16 cellular contexts compared by ENCODE assay signal in the genomic region with DNA sequence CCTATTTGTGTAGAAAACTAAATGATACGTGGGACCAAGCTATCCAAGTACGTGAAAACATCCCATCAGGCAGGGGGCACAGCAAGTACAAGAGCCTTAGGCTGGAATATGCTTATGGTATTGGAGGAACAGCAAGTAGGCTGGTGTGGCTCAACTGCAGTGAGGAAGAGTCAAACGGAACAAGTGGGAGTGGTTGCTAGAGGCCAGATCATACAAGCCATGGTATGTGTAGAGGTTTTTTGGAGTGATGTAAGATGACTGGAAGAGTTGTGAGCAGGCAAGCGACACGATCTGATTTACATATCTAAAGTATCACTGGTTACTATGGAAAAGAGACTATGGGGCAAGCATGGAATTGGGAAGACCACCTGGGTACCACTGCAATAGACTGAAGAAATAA. TPM values are rescaled to one million over a fixed set of nuclear protein-coding genes. Genes with fewer than 3 reads are reported as not detected.
DNase-seq lines count a peak whose midpoint lies in the region; ATAC-seq and TF ChIP-seq lines count a peak whose summit lies in the region.
"Had no signal": no experiment of that assay in that cellular context is flagged by ENCODE, and none has a peak within 500 bp of the region (broad histone marks: within the 10 kb centered on the region; RNA-seq: fewer than 3 reads in every experiment).

No MANE protein-coding gene starts in this region.

- H3K18ac ChIP-seq in mesendoderm (ENCODE audit: low read length) (no peak overlapping the region), H9 (ENCODE audit: insufficient read length, low read depth, low read length) (no peak overlapping the region)

- intact Hi-C loops in activated naive CD4-positive, alpha-beta T cell treated with anti-CD3 and anti-CD28 coated beads for 36 hours (cut with micrococcal nuclease) = no loop called here
- intact Hi-C loops in Calu3 (cut with micrococcal nuclease; ENCODE audit: unreplicated experiment) (no loop called here), activated B cell treated with CpG ODN at 0.5 μM for 24 hours (cut with micrococcal nuclease) (no loop called here)

- no peak overlapping the region for H2BK120ac ChIP-seq in mesendoderm (ENCODE audit: low read depth, low read length)
- H2BK120ac ChIP-seq in H9 (ENCODE audit: low read depth, low read length, poor library complexity, severe bottlenecking) = no peak overlapping the region

- ATAC-seq in activated naive CD4-positive, alpha-beta T cell treated with anti-CD3 and anti-CD28 coated beads, Interleukin-2, amount 50 U/mL, for 72 hours = no peak
- ATAC-seq in activated B cell treated with CpG ODN at 0.5 μM for 24 hours (ENCODE audit: low read depth) = no peak
- ATAC-seq in GM18519 (IDR thresholded peaks at IDR 0.05; ENCODE audit: low FRiP score, unreplicated experiment) = no peak
- ATAC-seq: HepG2 had no signal

- H3K36me3 Mint-ChIP-seq in activated naive CD4-positive, alpha-beta T cell treated with anti-CD3 and anti-CD28 coated beads for 36 hours (ENCODE audit: low read depth) = peaks cover 13% of the 10 kb centered on the region
- H3K36me3 Mint-ChIP-seq in activated naive CD4-positive, alpha-beta T cell treated with anti-CD3 and anti-CD28 coated beads, Interleukin-2, amount 50 U/mL, for 72 hours = peaks cover 0 to 19% of the 10 kb centered on the region in 2 donors
- H3K36me3 Mint-ChIP-seq in Calu3 (ENCODE audit: insufficient read depth, unreplicated experiment) (peaks cover 40% of the 10 kb centered on the region), activated B cell treated with CpG ODN at 0.5 μM for 24 hours (ENCODE audit: low read depth) (peaks cover 61% of the 10 kb centered on the region), H9 (ENCODE audit: insufficient read depth in 1 of 3, low read depth in 3 of 3) (peaks cover 11 to 34% (median 25%) of the 10 kb centered on the region in 3 experiments; a peak in 6 of 7 replicates)

- H3K4me3 ChIP-seq in mesendoderm (ENCODE audit: low read length) = no peak overlapping the region
- H3K4me3 ChIP-seq: MG63 had no signal

- H4K91ac ChIP-seq in H9 (ENCODE audit: insufficient read length, low read depth, low read length) = no peak overlapping the region

- H3K9me3 ChIP-seq in H9 (ENCODE audit: control insufficient read depth, low read depth, low read length) = no peaks in the 10 kb centered on the region
- H3K9me3 ChIP-seq: MG63 had no signal

- CTCF ChIA-PET in activated naive CD4-positive, alpha-beta T cell treated with anti-CD3 and anti-CD28 coated beads for 36 hours (lab: Charles Lee) = interaction anchor here (1.4 kb wide), 1 partner anchor 28 kb away, joined by 5 read pairs; a partner anchor contains a TSS
- CTCF ChIA-PET in Calu3 (lab: Charles Lee) = no interaction called here
- CTCF ChIA-PET in activated B cell treated with CpG ODN at 0.5 μM for 24 hours (lab: Charles Lee) = no interaction called here

- H3K27me3 ChIP-seq in mesendoderm (ENCODE audit: insufficient read depth, low read length, poor library complexity) (no peaks in the 10 kb centered on the region), H9 (ENCODE audit: insufficient read depth, low read length) (no peaks in the 10 kb centered on the region)
- H3K27me3 ChIP-seq: MG63 had no signal

- no CpG with 5 or more reads among the region's 5 CpGs for WGBS in mesendoderm (ENCODE audit: extremely low coverage, insufficient coverage, low lambda C conversion rate)
- WGBS in H9 (ENCODE audit: extremely low coverage, insufficient read length, low lambda C conversion rate) = no CpG with 5 or more reads among the region's 5 CpGs

- H4K5ac ChIP-seq in mesendoderm (ENCODE audit: low read length) = no peak overlapping the region
- H4K5ac ChIP-seq in H9 (ENCODE audit: insufficient read length, low read depth, low read length) = no peak overlapping the region

- H3K4ac ChIP-seq in mesendoderm (ENCODE audit: low read depth, low read length) (no peak overlapping the region), H9 (ENCODE audit: low read depth, low read length) (no peak overlapping the region)

- BruUV-seq in Calu3 (replicated peaks; lab: Mats Ljungman, UMichigan) = no TSS peak

- H2AFZ ChIP-seq in H9 (ENCODE audit: low read length) = no peak overlapping the region

- H3K23ac ChIP-seq in mesendoderm (ENCODE audit: low read length) (no peak overlapping the region), H9 (ENCODE audit: insufficient read length, low read depth, low read length) (no peak overlapping the region)

- no peak overlapping the region for H3K4me3 Mint-ChIP-seq in activated naive CD4-positive, alpha-beta T cell treated with anti-CD3 and anti-CD28 coated beads for 36 hours
- H3K4me3 Mint-ChIP-seq in Calu3 (ENCODE audit: low read depth, unreplicated experiment) (no peak overlapping the region), activated B cell treated with CpG ODN at 0.5 μM for 24 hours (no peak overlapping the region), H9 (no peak overlapping the region)

- H3K4me1 Mint-ChIP-seq in activated naive CD4-positive, alpha-beta T cell treated with anti-CD3 and anti-CD28 coated beads for 36 hours (ENCODE audit: low read depth) = peaks cover 33% of the 10 kb centered on the region
- H3K4me1 Mint-ChIP-seq in Calu3 (ENCODE audit: low read depth, unreplicated experiment) = peaks cover 55% of the 10 kb centered on the region
- H3K4me1 Mint-ChIP-seq in activated B cell treated with CpG ODN at 0.5 μM for 24 hours = peaks cover 20% of the 10 kb centered on the region
- peaks cover 3 to 6% of the 10 kb centered on the region in 2 experiments for H3K4me1 Mint-ChIP-seq in H9

- H3K4me2 ChIP-seq in mesendoderm (ENCODE audit: low read length) = no peak overlapping the region
- no peak overlapping the region for H3K4me2 ChIP-seq in H9 (ENCODE audit: insufficient read depth, insufficient read length, low read length)
- H3K4me2 ChIP-seq: KMS-11 had no signal

- H3K36me3 ChIP-seq in mesendoderm (ENCODE audit: control insufficient read depth, insufficient read depth, low read length) = no peaks in the 10 kb centered on the region

- H3K4me1 ChIP-seq in mesendoderm (ENCODE audit: control insufficient read depth, low read depth, low read length) (no peaks in the 10 kb centered on the region), H9 (ENCODE audit: insufficient read depth, low read length) (no peaks in the 10 kb centered on the region)

- H2BK15ac ChIP-seq in mesendoderm (replicated peaks; ENCODE audit: low read depth) = no peak overlapping the region
- H2BK15ac ChIP-seq in H9 (ENCODE audit: low read depth, low read length) = no peak overlapping the region

- H3K27ac ChIP-seq in mesendoderm (ENCODE audit: low read depth, low read length) = no peak overlapping the region
- H3K27ac ChIP-seq in H9 (ENCODE audit: insufficient read length, low read depth, low read length) = no peak overlapping the region
- H3K27ac ChIP-seq: KMS-11 had no signal

- no peak for TF ChIP-seq CTCF in Calu3 (IDR thresholded peaks at IDR 0.05; ENCODE audit: unreplicated experiment)
- no peak for TF ChIP-seq CTCF in activated B cell treated with CpG ODN at 0.5 μM for 24 hours (IDR thresholded peaks at IDR 0.05)
- no peak for TF ChIP-seq CTCF in H9 (conservative IDR thresholded peaks at IDR 0.05)

- no peaks in the 10 kb centered on the region for H3K79me1 ChIP-seq in mesendoderm (ENCODE audit: low read length)
- no peaks in the 10 kb centered on the region for H3K79me1 ChIP-seq in H9 (ENCODE audit: insufficient read depth, low read depth, low read length, poor library complexity, severe bottlenecking)

- no peaks in the 10 kb centered on the region for H3K9me3 Mint-ChIP-seq in activated naive CD4-positive, alpha-beta T cell treated with anti-CD3 and anti-CD28 coated beads for 36 hours
- H3K9me3 Mint-ChIP-seq in activated naive CD4-positive, alpha-beta T cell treated with anti-CD3 and anti-CD28 coated beads, Interleukin-2, amount 50 U/mL, for 72 hours = no peaks in the 10 kb centered on the region
- H3K9me3 Mint-ChIP-seq in Calu3 (ENCODE audit: low read depth, unreplicated experiment) (no peaks in the 10 kb centered on the region), activated B cell treated with CpG ODN at 0.5 μM for 24 hours (no peaks in the 10 kb centered on the region), H9 (no peaks in the 10 kb centered on the region)

- H3K56ac ChIP-seq in mesendoderm (ENCODE audit: low read length) (no peak overlapping the region), H9 (ENCODE audit: insufficient read length, low read depth, low read length) (no peak overlapping the region)

- no peaks in the 10 kb centered on the region for H4K20me1 ChIP-seq in H9 (ENCODE audit: control insufficient read depth, insufficient read depth, insufficient read length)

- H2BK20ac ChIP-seq in H9 (ENCODE audit: low read depth, low read length, poor library complexity, severe bottlenecking) = no peak overlapping the region

- no peak overlapping the region for H3K14ac ChIP-seq in H9 (ENCODE audit: insufficient read depth, low read length)

- peak overlapping the region; percentile 5 for H3K27ac Mint-ChIP-seq in activated naive CD4-positive, alpha-beta T cell treated with anti-CD3 and anti-CD28 coated beads for 36 hours
- peak overlapping the region in 1 of 2 donors; percentile 61 for H3K27ac Mint-ChIP-seq in activated naive CD4-positive, alpha-beta T cell treated with anti-CD3 and anti-CD28 coated beads, Interleukin-2, amount 50 U/mL, for 72 hours
- H3K27ac Mint-ChIP-seq in Calu3 (ENCODE audit: unreplicated experiment) = peak overlapping the region; percentile 8
- H3K27ac Mint-ChIP-seq in activated B cell treated with CpG ODN at 0.5 μM for 24 hours = peak overlapping the region; percentile 5
- peak overlapping the region in 1 of 3 experiments; percentile 1; a peak in 1 of 7 replicates for H3K27ac Mint-ChIP-seq in H9

- H3K9ac ChIP-seq in mesendoderm (ENCODE audit: low read length) = no peak overlapping the region
- no peak overlapping the region for H3K9ac ChIP-seq in H9 (ENCODE audit: extremely low read depth, insufficient read length, low read length)
- H3K9ac ChIP-seq: KMS-11 had no signal

- POLR2A ChIA-PET in activated B cell treated with CpG ODN at 0.5 μM for 24 hours (lab: Charles Lee) = interaction anchor here (0.7 kb wide), 1 partner anchor 29 kb away, joined by 3 read pairs; no protein-coding TSS in a partner anchor

- H4K8ac ChIP-seq in mesendoderm (ENCODE audit: low read depth, low read length) (no peak overlapping the region), H9 (replicated peaks; ENCODE audit: insufficient read length, low read depth, low read length) (no peak overlapping the region)

- H2AK5ac ChIP-seq in mesendoderm (ENCODE audit: low read length) (no peak overlapping the region), H9 (ENCODE audit: insufficient read length, low read length) (no peak overlapping the region)

- no peak overlapping the region for H3T11ph ChIP-seq in H9 (ENCODE audit: low read length)

- H3K79me2 ChIP-seq in mesendoderm (ENCODE audit: control insufficient read depth, insufficient read depth, low read length) = no peaks in the 10 kb centered on the region
- H3K79me2 ChIP-seq in H9 (ENCODE audit: insufficient read depth, low read length) = no peaks in the 10 kb centered on the region

- no peaks in the 10 kb centered on the region for H3K23me2 ChIP-seq in H9 (ENCODE audit: insufficient read length, low read depth, low read length, poor library complexity, severe bottlenecking)

- H2BK5ac ChIP-seq in mesendoderm (ENCODE audit: low read length) = no peak overlapping the region
- H2BK5ac ChIP-seq in H9 (ENCODE audit: insufficient read length, low read length) = no peak overlapping the region

- no peak overlapping the region for H2BK12ac ChIP-seq in H9 (ENCODE audit: insufficient read length, low read depth, low read length)

- H3K27me3 Mint-ChIP-seq in activated naive CD4-positive, alpha-beta T cell treated with anti-CD3 and anti-CD28 coated beads for 36 hours (ENCODE audit: low read depth) = no peaks in the 10 kb centered on the region
- no peaks in the 10 kb centered on the region for H3K27me3 Mint-ChIP-seq in Calu3 (ENCODE audit: unreplicated experiment)
- no peaks in the 10 kb centered on the region for H3K27me3 Mint-ChIP-seq in activated B cell treated with CpG ODN at 0.5 μM for 24 hours
- H3K27me3 Mint-ChIP-seq in H9 (ENCODE audit: low read depth) = no peaks in the 10 kb centered on the region

- DNase-seq in activated naive CD4-positive, alpha-beta T cell treated with anti-CD3 and anti-CD28 coated beads for 36 hours = no peak
- DNase-seq in activated naive CD4-positive, alpha-beta T cell treated with anti-CD3 and anti-CD28 coated beads, Interleukin-2, amount 50 U/mL, for 72 hours (ENCODE audit: low spot score in 2 of 2) = no peak
- DNase-seq in Calu3 (no peak), activated B cell treated with CpG ODN at 0.5 μM for 24 hours (no peak), mesendoderm (peak; percentile 25), H9 (no peak), middle frontal gyrus (ENCODE audit: extremely low spot score, low spot score) (no peak)
- DNase-seq: DMS153, EL, MG63, NCI-H1930, NCI-H2171 treated with DMSO at 0.1 percent for 48 hours, NCI-H510A treated with DMSO at 0.1 percent for 48 hours had no signal

RNA-seq across cellular contexts. Expression of a gene that starts 27.8 kb away (rescaled TPM):
- total RNA-seq in activated naive CD4-positive, alpha-beta T cell treated with anti-CD3 and anti-CD28 coated beads for 36 hours = 10 to 100 TPM; 60.5 to 62.4 TPM
- total RNA-seq in activated naive CD4-positive, alpha-beta T cell treated with anti-CD3 and anti-CD28 coated beads, Interleukin-2, amount 50 U/mL, for 72 hours = 10 to 100 TPM; 67.8 to 91.3 TPM
- 110 and 122 TPM in 2 replicates for total RNA-seq in Calu3 (2022)
- 130 and 141 TPM in 2 replicates for total RNA-seq in activated B cell treated with CpG ODN at 0.5 μM for 24 hours
- 9.3 TPM for polyA plus RNA-seq in mesendoderm (2013, experiment 1 of 2)
- 9.0 TPM for polyA plus RNA-seq in mesendoderm (2013, experiment 2 of 2)
- 28.7 and 31.2 TPM in 2 replicates for total RNA-seq in H9 (2021)
